In the genomic region with DNA sequence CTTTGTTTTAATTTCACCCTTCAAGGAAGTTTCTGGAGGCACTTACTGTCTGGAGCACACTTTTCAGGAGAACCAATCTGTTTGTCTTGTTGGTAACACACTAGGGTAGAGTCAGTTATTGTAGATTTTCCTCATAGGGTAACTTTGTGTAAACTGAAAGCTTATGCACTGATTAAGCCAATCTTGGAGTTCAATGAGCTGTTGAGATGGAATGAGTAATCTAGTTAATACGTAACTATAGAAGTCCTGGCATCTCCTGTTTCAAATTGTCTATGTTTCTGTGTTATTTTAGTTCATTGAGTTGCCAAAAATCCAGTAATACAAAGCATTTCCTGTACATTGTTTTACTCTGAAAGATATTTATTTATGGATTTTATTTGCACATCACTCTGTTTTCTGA, we compare ENCODE assay signal across 13 cellular contexts.
A peak's percentile ranks its signal among the peaks of the same experiment; 100 is the strongest.
DNase-seq lines count a peak whose midpoint lies in the region; ATAC-seq, FAIRE-seq and TF ChIP-seq lines count a peak whose summit lies in the region.
"Had no signal": no experiment of that assay in that cellular context is flagged by ENCODE, and none has a peak within 500 bp of the region (broad histone marks: within the 10 kb centered on the region; RNA-seq: fewer than 3 reads in every experiment).

No MANE protein-coding gene starts in this region.

- intact Hi-C loops in kidney (cut with DNase I) (no loop called here), upper lobe of right lung (cut with DNase I) (no loop called here)

- ATAC-seq in upper lobe of right lung (peak; percentile 82), GM19452 (IDR thresholded peaks at IDR 0.05; ENCODE audit: unreplicated experiment) (no peak)

- no peak overlapping the region for H3K9ac ChIP-seq in kidney (ENCODE audit: low read length in 2 of 2)

- DNase-seq in NCI-H2196 (lab: John Stamatoyannopoulos, UW; ENCODE audit: unreplicated experiment) (peak; percentile 6), NCI-H2196 treated with DMSO at 0.1 percent for 48 hours (lab: John Stamatoyannopoulos, UW; ENCODE audit: unreplicated experiment) (no peak), astrocyte of the cerebellum (ENCODE audit: low read depth) (peak; percentile 72), kidney (no peak), upper lobe of right lung (no peak), coronary artery (ENCODE audit: low spot score) (no peak), NCI-H82 treated with DMSO at 0.1 percent for 48 hours (lab: John Stamatoyannopoulos, UW; ENCODE audit: unreplicated experiment) (no peak)
- DNase-seq: AML-193; mesendoderm; OCI-M1; stimulated activated CD4-positive, alpha-beta T cell treated with anti-CD3 and anti-CD28 coated beads, Interleukin-2, amount 100 ng/mL, for 24 hours; testis had no signal

- H3K9me3 ChIP-seq in kidney (ENCODE audit: control insufficient read depth in 1 of 2, low read length in 2 of 2) = no peaks in the 10 kb centered on the region
- no peaks in the 10 kb centered on the region for H3K9me3 ChIP-seq in upper lobe of right lung
- H3K9me3 ChIP-seq: testis had no signal

- no peak for TF ChIP-seq CTCF in astrocyte of the cerebellum (IDR thresholded peaks at IDR 0.05; ENCODE audit: low read depth, low read length, missing control alignments)
- no peak for TF ChIP-seq CTCF in kidney (IDR thresholded peaks at IDR 0.05; ENCODE audit: borderline replicate concordance, extremely low read depth, insufficient read depth)
- TF ChIP-seq CTCF in upper lobe of right lung (IDR thresholded peaks at IDR 0.05) = no peak
- TF ChIP-seq CTCF in coronary artery (IDR thresholded peaks at IDR 0.05) = no peak

- in situ Hi-C loops in astrocyte of the cerebellum (cut with HindIII; ENCODE audit: low sequenced_read_pairs) = no loop called here

- no peaks in the 10 kb centered on the region for H3K4me1 ChIP-seq in kidney (ENCODE audit: control insufficient read depth in 1 of 2, insufficient read depth in 1 of 2, low read depth in 1 of 2, low read length in 2 of 2)
- no peaks in the 10 kb centered on the region for H3K4me1 ChIP-seq in upper lobe of right lung

- H3K27ac ChIP-seq in kidney (ENCODE audit: low read depth in 2 of 2, low read length in 2 of 2) (peak overlapping the region; percentile 1 to 64), upper lobe of right lung (no peak overlapping the region), coronary artery (no peak overlapping the region)
- H3K27ac ChIP-seq: testis had no signal

- peak; percentile 72 for FAIRE-seq in kidney (lab: Jason Lieb, UNC)

- H3K4me3 ChIP-seq in astrocyte of the cerebellum (ENCODE audit: low read depth, low read length) = no peak overlapping the region
- peak overlapping the region in 1 of 2 donors; percentile 35 for H3K4me3 ChIP-seq in kidney (ENCODE audit: low read length in 2 of 2)
- no peak overlapping the region for H3K4me3 ChIP-seq in upper lobe of right lung
- H3K4me3 ChIP-seq in coronary artery = no peak overlapping the region
- H3K4me3 ChIP-seq: testis had no signal

- H3K36me3 ChIP-seq in kidney (ENCODE audit: control insufficient read depth in 1 of 2, insufficient read depth in 2 of 2, low read length in 2 of 2) = no peaks in the 10 kb centered on the region
- H3K36me3 ChIP-seq in upper lobe of right lung = no peaks in the 10 kb centered on the region

- no peaks in the 10 kb centered on the region for H3K27me3 ChIP-seq in upper lobe of right lung
- H3K27me3 ChIP-seq: testis had no signal

Comparison
In these comparisons a context has a peak if more than half of its experiments do, and no peak if none do; other contexts are left out.
1. DNase-seq: peak in NCI-H2196 (single experiment) and astrocyte of the cerebellum (single experiment); none in NCI-H2196 treated with DMSO at 0.1 percent for 48 hours (single experiment), kidney (single experiment), upper lobe of right lung (single experiment), coronary artery (single experiment) and NCI-H82 treated with DMSO at 0.1 percent for 48 hours (single experiment).
2. H3K27ac ChIP-seq: peak in kidney (2 of 2); none in upper lobe of right lung (single experiment) and coronary artery (0 of 2).